14 cellular contexts compared by ENCODE assay signal in genomic region chr12:106096376-106096775, GRCh38. TPM values are rescaled to one million over a fixed set of nuclear protein-coding genes. Genes with fewer than 3 reads are reported as not detected.
A peak's percentile ranks its signal among the peaks of the same experiment; 100 is the strongest.
DNase-seq lines count a peak whose midpoint lies in the region; ATAC-seq and TF ChIP-seq lines count a peak whose summit lies in the region.
"Had no signal": no experiment of that assay in that cellular context is flagged by ENCODE, and none has a peak within 500 bp of the region (broad histone marks: within the 10 kb centered on the region; RNA-seq: fewer than 3 reads in every experiment).

No MANE protein-coding gene starts in this region.

- POLR2A ChIA-PET in T-cell (lab: Charles Lee) = no interaction called here

- DNase-seq in ascending aorta (ENCODE audit: low spot score in 2 of 2) = peak in 1 of 2 donors; percentile 82
- DNase-seq in fibroblast of villous mesenchyme (ENCODE audit: low read depth) = peak; percentile 76
- no peak for DNase-seq in upper lobe of right lung
- no peak for DNase-seq in GM10266 (ENCODE audit: extremely low spot score)
- DNase-seq in NCI-H510A (lab: John Stamatoyannopoulos, UW) = no peak
- DNase-seq in T-cell = no peak
- DNase-seq: cerebellar nuclear complex; NCI-H2171 treated with DMSO at 0.1 percent for 48 hours; occipital lobe; PC-9; stimulated activated CD4-positive, alpha-beta T cell treated with anti-CD3 and anti-CD28 coated beads, Interleukin-4, amount 100 ng/mL, for 1 hour; T1000 had no signal

- no peak overlapping the region for H3K4me3 Mint-ChIP-seq in nephron
- no peak overlapping the region for H3K4me3 Mint-ChIP-seq in T-cell
- H3K4me3 Mint-ChIP-seq: stimulated activated naive CD8-positive, alpha-beta T cell treated with anti-CD3 and anti-CD28 coated beads, Interleukin-15, Interleukin-2, amounts not matched to agents 100 ng/mL and 50 ng/mL, for 24 hours had no signal

- TF ChIP-seq CTCF in ascending aorta (IDR thresholded peaks at IDR 0.05) (no peak), fibroblast of villous mesenchyme (IDR thresholded peaks at IDR 0.05; ENCODE audit: insufficient read depth, low read depth, low read length) (no peak), nephron (IDR thresholded peaks at IDR 0.05; ENCODE audit: unreplicated experiment in 3 of 3) (no peak), upper lobe of right lung (IDR thresholded peaks at IDR 0.05) (no peak), GM10266 (IDR thresholded peaks at IDR 0.05; ENCODE audit: control insufficient read depth, insufficient read depth, low read depth, missing control alignments) (no peak)

- H3K36me3 ChIP-seq in ascending aorta = peaks cover 0 to 10% of the 10 kb centered on the region in 2 donors
- H3K36me3 ChIP-seq in upper lobe of right lung = no peaks in the 10 kb centered on the region

- no peaks in the 10 kb centered on the region for H3K27me3 ChIP-seq in ascending aorta
- no peaks in the 10 kb centered on the region for H3K27me3 ChIP-seq in upper lobe of right lung

- H3K4me1 Mint-ChIP-seq in nephron = peaks cover 48% of the 10 kb centered on the region
- H3K4me1 Mint-ChIP-seq in T-cell = no peaks in the 10 kb centered on the region

- peak overlapping the region; percentile 62 to 90 (median 80) for H3K27ac Mint-ChIP-seq in nephron
- H3K27ac Mint-ChIP-seq in T-cell = no peak overlapping the region
- H3K27ac Mint-ChIP-seq: stimulated activated naive CD8-positive, alpha-beta T cell treated with anti-CD3 and anti-CD28 coated beads, Interleukin-15, Interleukin-2, amounts not matched to agents 100 ng/mL and 50 ng/mL, for 24 hours had no signal

- H3K9me3 Mint-ChIP-seq in nephron (no peaks in the 10 kb centered on the region), T-cell (no peaks in the 10 kb centered on the region)
- H3K9me3 Mint-ChIP-seq: stimulated activated naive CD8-positive, alpha-beta T cell treated with anti-CD3 and anti-CD28 coated beads, Interleukin-15, Interleukin-2, amounts not matched to agents 100 ng/mL and 50 ng/mL, for 24 hours had no signal

- H3K27ac ChIP-seq in ascending aorta = peak overlapping the region; percentile 87 to 92
- peak overlapping the region; percentile 30 for H3K27ac ChIP-seq in upper lobe of right lung
- H3K27ac ChIP-seq: PC-9 had no signal

- H3K9me3 ChIP-seq in ascending aorta = no peaks in the 10 kb centered on the region
- H3K9me3 ChIP-seq in upper lobe of right lung = no peaks in the 10 kb centered on the region

- H3K36me3 Mint-ChIP-seq in nephron (ENCODE audit: low read depth) = peaks cover 24% of the 10 kb centered on the region
- H3K36me3 Mint-ChIP-seq in T-cell = no peaks in the 10 kb centered on the region

- H3K4me3 ChIP-seq in ascending aorta (no peak overlapping the region), fibroblast of villous mesenchyme (ENCODE audit: low read depth, low read length) (no peak overlapping the region), upper lobe of right lung (no peak overlapping the region)
- H3K4me3 ChIP-seq: PC-9 had no signal

- no peak for ATAC-seq in upper lobe of right lung
- no peak for ATAC-seq in T-cell (replicated peaks in 1 of 4)

- CTCF ChIA-PET in T-cell (lab: Charles Lee) = no interaction called here

- peaks cover 5% of the 10 kb centered on the region for H3K27me3 Mint-ChIP-seq in nephron (ENCODE audit: low read depth)
- H3K27me3 Mint-ChIP-seq in T-cell = peaks cover 18 to 26% of the 10 kb centered on the region in 2 donors

- H3K4me1 ChIP-seq in ascending aorta = peaks cover 5 to 45% of the 10 kb centered on the region in 2 donors
- H3K4me1 ChIP-seq in upper lobe of right lung = peaks cover 22% of the 10 kb centered on the region

- intact Hi-C loops in ascending aorta (cut with DNase I) = no loop called here
- intact Hi-C loops in upper lobe of right lung (cut with DNase I) = no loop called here

RNA-seq across cellular contexts. Expression of gene NUAK1, which starts 42.4 kb away (rescaled TPM):
- total RNA-seq in ascending aorta (29.7 TPM), fibroblast of villous mesenchyme (82.8 and 84.6 TPM in 2 replicates), upper lobe of right lung (40.8 TPM), T-cell (under 1 TPM; 0.25 to 0.50 (median 0.30) TPM)

Comparison
In these comparisons a context has a peak if more than half of its experiments do, and no peak if none do; other contexts are left out.
1. H3K27ac Mint-ChIP-seq: peak in nephron (3 of 3); none in T-cell (0 of 2).
2. RNA of gene NUAK1, which starts 42.4 kb away (total RNA-seq): 82.8 to 84.6 TPM in fibroblast of villous mesenchyme, 40.8 TPM in upper lobe of right lung (single experiment) and 29.7 TPM in ascending aorta (single experiment); 0.25 to 0.50 TPM in T-cell; every median in the first group is over 10 times any median in the second.